10 cellular contexts compared by ENCODE assay signal in the genomic region with DNA sequence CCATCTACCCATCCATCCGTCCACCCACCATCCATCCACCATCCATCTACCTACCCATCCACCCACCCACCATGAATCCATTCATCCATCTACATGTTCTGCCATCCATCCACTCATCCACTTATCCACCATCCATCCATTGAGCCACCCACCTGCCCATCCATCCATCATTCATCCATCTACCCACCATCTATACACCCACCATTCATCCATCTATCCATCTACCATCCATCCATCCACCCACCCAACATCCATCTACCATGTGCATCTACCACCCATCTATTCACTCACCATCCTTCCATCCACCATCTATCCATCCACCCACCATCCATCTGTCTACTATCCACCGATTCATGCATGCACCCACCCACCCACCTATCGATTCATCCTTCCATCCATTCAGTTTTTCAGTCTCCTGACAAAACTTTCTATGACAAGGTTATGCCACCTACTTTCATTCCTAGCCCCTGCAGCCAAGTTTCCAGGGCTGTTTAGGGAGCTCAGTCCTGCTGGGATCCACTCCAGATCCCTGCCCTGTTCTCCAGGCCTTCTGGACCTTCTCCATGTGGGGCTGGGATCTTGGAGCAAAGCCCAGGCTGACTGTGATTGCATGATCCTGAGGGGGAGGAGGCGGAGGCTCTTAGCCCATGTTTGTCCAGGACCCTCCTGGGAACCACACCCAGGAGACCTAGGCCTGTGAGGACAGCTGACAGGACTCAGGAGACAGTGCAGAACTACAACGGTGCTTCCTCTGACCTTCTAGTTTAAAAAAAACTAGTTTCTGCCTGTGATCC. TPM values are rescaled to one million over a fixed set of nuclear protein-coding genes. Genes with fewer than 3 reads are reported as not detected.
DNase-seq lines count a peak whose midpoint lies in the region; ATAC-seq, FAIRE-seq and TF ChIP-seq lines count a peak whose summit lies in the region.
"Had no signal": no experiment of that assay in that cellular context is flagged by ENCODE, and none has a peak within 500 bp of the region (broad histone marks: within the 10 kb centered on the region; RNA-seq: fewer than 3 reads in every experiment).

No MANE protein-coding gene starts in this region.

- no TSS peak for BruUV-seq in IMR-90 (replicated peaks; lab: Mats Ljungman, UMichigan)

- H4K8ac ChIP-seq in IMR-90 (ENCODE audit: low read depth in 2 of 2, low read length in 2 of 2): no peak overlapping the region

- POLR2A ChIA-PET in IMR-90 (lab: Charles Lee; ENCODE audit: unreplicated experiment): no interaction called here

- WGBS in IMR-90 (ENCODE audit: extremely low coverage in 2 of 2, insufficient read length in 1 of 2), 2 experiments: 79 to 100% methylated on average over 1 to 3 of the region's 5 CpGs
- WGBS in sigmoid colon, 2 donors: 59 to 78% methylated on average over 5 of the region's 5 CpGs

- H3K4ac ChIP-seq in IMR-90 (ENCODE audit: low read depth, low read length): no peak overlapping the region

- dilution Hi-C loops in IMR-90 (cut with HindIII; ENCODE audit: low sequenced_read_pairs, unreplicated experiment): no loop called here
- dilution Hi-C loops in keratinocyte (cut with MboI; ENCODE audit: extremely low pct_ligation_motif_present, low sequenced_read_pairs): no loop called here

- no peak overlapping the region for H3K23ac ChIP-seq in IMR-90 (ENCODE audit: low read depth, low read length)

- no peaks in the 10 kb centered on the region for H3K79me1 ChIP-seq in IMR-90 (ENCODE audit: low read depth in 1 of 2, low read length in 2 of 2)

- H3K56ac ChIP-seq in IMR-90 (ENCODE audit: extremely low read depth, insufficient read depth, low read length): no peak overlapping the region

- no peak overlapping the region for H3K18ac ChIP-seq in IMR-90 (ENCODE audit: low read depth, low read length)

- peaks cover 32% of the 10 kb centered on the region for H3K4me1 Mint-ChIP-seq in mesothelial cell of epicardium

- H3K79me2 ChIP-seq in keratinocyte (ENCODE audit: control insufficient read depth, insufficient read depth, low read length): no peaks in the 10 kb centered on the region

- no peak overlapping the region for H3K27ac Mint-ChIP-seq in mesothelial cell of epicardium

- H2BK5ac ChIP-seq in IMR-90 (ENCODE audit: low read depth, low read length, poor library complexity, severe bottlenecking): peak overlapping the region; percentile 17

- H3K9me3 Mint-ChIP-seq in mesothelial cell of epicardium: peaks cover 5% of the 10 kb centered on the region

- H3K4me2 ChIP-seq in IMR-90 (ENCODE audit: low read depth, low read length) (no peak overlapping the region), keratinocyte (ENCODE audit: control insufficient read depth, extremely low read depth, insufficient read depth, low read depth, low read length) (peak overlapping the region; percentile 68)

- no peak overlapping the region for H2BK15ac ChIP-seq in IMR-90 (ENCODE audit: low read depth, low read length)

- DNase-seq in IMR-90 (peak; percentile 19), keratinocyte (ENCODE audit: low read depth, low spot score) (no peak), sigmoid colon (peak; percentile 95), mesothelial cell of epicardium (ENCODE audit: low spot score in 2 of 2, unreplicated experiment in 2 of 2) (no peak), NCI-H1417 (lab: John Stamatoyannopoulos, UW) (no peak)
- DNase-seq: NCI-H82, retina had no signal

- H2AK5ac ChIP-seq in IMR-90 (ENCODE audit: low read depth, low read length): no peak overlapping the region

- no peak for TF ChIP-seq POLR2A in IMR-90 (IDR thresholded peaks at IDR 0.05; ENCODE audit: low read depth, low read length)
- no peak for TF ChIP-seq POLR2A in sigmoid colon (IDR thresholded peaks at IDR 0.05)

- no peak for TF ChIP-seq RAD21 in IMR-90 (IDR thresholded peaks at IDR 0.05; ENCODE audit: low read length)

- H3K27me3 Mint-ChIP-seq in mesothelial cell of epicardium (ENCODE audit: low read depth): no peaks in the 10 kb centered on the region

- H3K27ac ChIP-seq in IMR-90 (ENCODE audit: insufficient read depth, low read length): no peak overlapping the region
- peak overlapping the region; percentile 62 for H3K27ac ChIP-seq in duodenal mucosa (ENCODE audit: low read depth, low read length)
- no peak overlapping the region for H3K27ac ChIP-seq in keratinocyte (ENCODE audit: control insufficient read depth, insufficient read depth, low read length)
- H3K27ac ChIP-seq in sigmoid colon: peak overlapping the region in 3 of 4 donors; percentile 76 to 78 (median 77)

- no peak overlapping the region for H2AK9ac ChIP-seq in IMR-90 (replicated peaks; ENCODE audit: low read depth, low read length, poor library complexity)

- H2BK20ac ChIP-seq in IMR-90 (ENCODE audit: low read depth, low read length): no peak overlapping the region

- CTCF ChIA-PET in IMR-90 (lab: Yijun Ruan, JAX): interaction anchor here (0.5 kb wide), 1 partner anchor 61 kb away, joined by 3 read pairs; no protein-coding TSS in a partner anchor

- H3K9ac ChIP-seq in IMR-90 (ENCODE audit: low read depth, low read length) (no peak overlapping the region), duodenal mucosa (ENCODE audit: low read depth in 1 of 2, low read length in 2 of 2) (peak overlapping the region; percentile 35 to 54), keratinocyte (ENCODE audit: control insufficient read depth, extremely low read depth, insufficient read depth, low read length) (no peak overlapping the region)

- intact Hi-C loops in IMR-90 (cut with micrococcal nuclease) (no loop called here), sigmoid colon (cut with DNase I) (loop anchor here (2.0 kb wide), 2 partner anchors 27 to 49 kb away; a partner anchor contains a TSS)

- no peak for FAIRE-seq in keratinocyte (lab: Jason Lieb, UNC)

- H2AFZ ChIP-seq in IMR-90 (replicated peaks; ENCODE audit: low read length, poor library complexity) (no peak overlapping the region), keratinocyte (ENCODE audit: control insufficient read depth, low read length) (no peak overlapping the region)

- TF ChIP-seq CTCF in IMR-90 (conservative IDR thresholded peaks at IDR 0.05; ENCODE audit: low read depth, low read length): no peak
- TF ChIP-seq CTCF in keratinocyte (optimal IDR thresholded peaks at IDR 0.05 in 1 of 3, IDR thresholded peaks at IDR 0.05 in 1 of 3, conservative IDR thresholded peaks at IDR 0.05 in 1 of 3; ENCODE audit: extremely low read depth in 1 of 3, insufficient read depth in 2 of 3, low read length in 3 of 3): no peak
- no peak for TF ChIP-seq CTCF in sigmoid colon (IDR thresholded peaks at IDR 0.05)
- TF ChIP-seq CTCF in mesothelial cell of epicardium (IDR thresholded peaks at IDR 0.05; ENCODE audit: unreplicated experiment): no peak

- peaks cover 3% of the 10 kb centered on the region; the same call in 1 of the 2 replicates for H3K27me3 ChIP-seq in IMR-90 (ENCODE audit: control insufficient read depth, insufficient read depth, low read length)
- no peaks in the 10 kb centered on the region for H3K27me3 ChIP-seq in duodenal mucosa (ENCODE audit: control insufficient read depth in 1 of 2, insufficient read depth in 2 of 2, low read length in 2 of 2)
- H3K27me3 ChIP-seq in keratinocyte (ENCODE audit: control insufficient read depth, extremely low read depth, insufficient read depth, low read length): peaks cover 2% of the 10 kb centered on the region
- H3K27me3 ChIP-seq in sigmoid colon: no peaks in the 10 kb centered on the region

- no peak overlapping the region for H3K4me3 Mint-ChIP-seq in mesothelial cell of epicardium

- peak in 1 of 4 donors; percentile 63 for TF ChIP-seq EP300 in sigmoid colon (IDR thresholded peaks at IDR 0.05)

- H3K9me3 ChIP-seq in IMR-90 (ENCODE audit: control insufficient read depth, insufficient read depth, low read length): no peaks in the 10 kb centered on the region
- H3K9me3 ChIP-seq in duodenal mucosa (ENCODE audit: control insufficient read depth in 1 of 2, low read length in 2 of 2): no peaks in the 10 kb centered on the region
- no peaks in the 10 kb centered on the region for H3K9me3 ChIP-seq in keratinocyte (ENCODE audit: control insufficient read depth, low read depth, low read length)
- no peaks in the 10 kb centered on the region for H3K9me3 ChIP-seq in sigmoid colon

- H3K36me3 ChIP-seq in IMR-90 (ENCODE audit: control insufficient read depth, insufficient read depth, low read length): no peaks in the 10 kb centered on the region
- peaks cover 0 to 3% of the 10 kb centered on the region in 2 donors for H3K36me3 ChIP-seq in duodenal mucosa (ENCODE audit: control insufficient read depth in 1 of 2, insufficient read depth in 2 of 2, low read length in 2 of 2)
- H3K36me3 ChIP-seq in keratinocyte (ENCODE audit: control insufficient read depth in 2 of 2, extremely low read depth in 1 of 2, insufficient read depth in 2 of 2, low read length in 2 of 2): no peaks in the 10 kb centered on the region
- no peaks in the 10 kb centered on the region for H3K36me3 ChIP-seq in sigmoid colon

- H4K20me1 ChIP-seq in IMR-90 (ENCODE audit: insufficient read depth, low read length): no peaks in the 10 kb centered on the region
- H4K20me1 ChIP-seq in keratinocyte (ENCODE audit: control insufficient read depth, extremely low read depth, insufficient read depth, low read length): peaks cover 2% of the 10 kb centered on the region

- H3K4me1 ChIP-seq in IMR-90 (ENCODE audit: control insufficient read depth, insufficient read depth, low read length): no peaks in the 10 kb centered on the region
- peaks cover 20 to 26% of the 10 kb centered on the region in 2 donors for H3K4me1 ChIP-seq in duodenal mucosa (ENCODE audit: control insufficient read depth in 1 of 2, insufficient read depth in 2 of 2, low read length in 2 of 2)
- H3K4me1 ChIP-seq in keratinocyte (ENCODE audit: control insufficient read depth, extremely low read depth, insufficient read depth, low read length): peaks cover 11% of the 10 kb centered on the region
- H3K4me1 ChIP-seq in sigmoid colon: peaks cover 0 to 46% (median 35%) of the 10 kb centered on the region in 4 donors

- no peaks in the 10 kb centered on the region for H3K9me1 ChIP-seq in IMR-90 (ENCODE audit: insufficient read depth, low read length)
- H3K9me1 ChIP-seq in keratinocyte (ENCODE audit: control insufficient read depth, extremely low read depth, insufficient read depth, low read length): peaks cover 6% of the 10 kb centered on the region

- no peak overlapping the region for H4K91ac ChIP-seq in IMR-90 (ENCODE audit: insufficient read depth, low read depth, low read length)

- H4K5ac ChIP-seq in IMR-90 (ENCODE audit: low read depth, low read length): no peak overlapping the region

- no peak overlapping the region for H2BK120ac ChIP-seq in IMR-90 (ENCODE audit: low read depth, low read length)

- H3K4me3 ChIP-seq in IMR-90 (ENCODE audit: insufficient read depth, low read depth, low read length): no peak overlapping the region
- peak overlapping the region in 1 of 2 donors; percentile 26 for H3K4me3 ChIP-seq in duodenal mucosa (ENCODE audit: low read depth in 1 of 2, low read length in 2 of 2)
- no peak overlapping the region for H3K4me3 ChIP-seq in keratinocyte (ENCODE audit: control insufficient read depth in 2 of 3, extremely low read depth in 1 of 3, insufficient read depth in 2 of 3, low read depth in 1 of 3, low read length in 3 of 3)
- no peak overlapping the region for H3K4me3 ChIP-seq in sigmoid colon

- ATAC-seq in IMR-90 (ENCODE audit: low read depth) (0 out of 2 replicates have a peak, but pooled peaks have one; percentile 14), HG02678 (IDR thresholded peaks at IDR 0.05; ENCODE audit: unreplicated experiment) (no peak), GM21367 (IDR thresholded peaks at IDR 0.05; ENCODE audit: unreplicated experiment) (no peak)

- H3K36me3 Mint-ChIP-seq in mesothelial cell of epicardium: no peaks in the 10 kb centered on the region

- in situ Hi-C loops in IMR-90 (cut with MboI; ENCODE audit: low sequenced_read_pairs): no loop called here

- H3K14ac ChIP-seq in IMR-90 (replicated peaks; ENCODE audit: low read depth, low read length): no peak overlapping the region

RNA-seq across cellular contexts. Expression of a gene that starts 27.4 kb away (rescaled TPM):
- total RNA-seq in IMR-90 (2012; rRNA removed): not detected in 2 replicates
- not detected in 2 replicates for polyA plus RNA-seq in IMR-90 (2012; rRNA removed)
- not detected in 2 replicates for polyA plus RNA-seq in IMR-90 (2012; cell fraction: cytosol; rRNA removed)
- not detected in 2 replicates for polyA plus RNA-seq in IMR-90 (2012; cell fraction: nucleus; rRNA removed; ENCODE audit: low replicate concordance)
- polyA plus RNA-seq in keratinocyte: 0.04 to 0.08 TPM (median 0.07 TPM) in 3 replicates
- polyA plus RNA-seq in keratinocyte (2011; ENCODE audit: low read depth): not detected
- polyA plus RNA-seq in keratinocyte (2011; cell fraction: cytosol; rRNA removed): not detected in 2 replicates
- not detected in 2 replicates for polyA plus RNA-seq in keratinocyte (2011; cell fraction: nucleus; rRNA removed)
- not detected in 2 replicates for polyA plus RNA-seq in keratinocyte (2012; ENCODE audit: low replicate concordance)
- polyA minus RNA-seq in keratinocyte: not detected in 3 replicates
- polyA minus RNA-seq in keratinocyte (2011; cell fraction: cytosol; rRNA and poly(A)+ RNA removed): not detected
- polyA minus RNA-seq in keratinocyte (2011; cell fraction: nucleus; rRNA and poly(A)+ RNA removed): not detected in 2 replicates
- 1 to 10 TPM in 2 of 4 donors, under 1 TPM in 1, not detected in 1; 0.83 to 3.1 (median 2.1) TPM for total RNA-seq in sigmoid colon
- polyA plus RNA-seq in sigmoid colon: 1 to 10 TPM; 2.8 to 6.2 (median 4.2) TPM
- total RNA-seq in mesothelial cell of epicardium: not detected in 3 replicates

RNA-seq across cellular contexts. Expression of a gene that starts 48.9 kb away (rescaled TPM):
- 5.7 and 9.2 TPM in 2 replicates for total RNA-seq in IMR-90 (2012; rRNA removed)
- 1.0 and 1.1 TPM in 2 replicates for polyA plus RNA-seq in IMR-90 (2012; rRNA removed)
- polyA plus RNA-seq in IMR-90 (2012; cell fraction: cytosol; rRNA removed): 0.35 and 0.37 TPM in 2 replicates
- polyA plus RNA-seq in IMR-90 (2012; cell fraction: nucleus; rRNA removed; ENCODE audit: low replicate concordance): 1.0 and 1.9 TPM in 2 replicates
- 5.3 to 6.5 TPM (median 5.8 TPM) in 3 replicates for polyA plus RNA-seq in keratinocyte
- 14.7 TPM for polyA plus RNA-seq in keratinocyte (2011; ENCODE audit: low read depth)
- polyA plus RNA-seq in keratinocyte (2011; cell fraction: cytosol; rRNA removed): 3.8 and 4.4 TPM in 2 replicates
- polyA plus RNA-seq in keratinocyte (2011; cell fraction: nucleus; rRNA removed): 11.0 and 12.7 TPM in 2 replicates
- 3.2 and 11.1 TPM in 2 replicates for polyA plus RNA-seq in keratinocyte (2012; ENCODE audit: low replicate concordance)
- polyA minus RNA-seq in keratinocyte: 11.7 to 25.4 TPM (median 18.6 TPM) in 3 replicates
- 14.0 TPM for polyA minus RNA-seq in keratinocyte (2011; cell fraction: cytosol; rRNA and poly(A)+ RNA removed)
- polyA minus RNA-seq in keratinocyte (2011; cell fraction: nucleus; rRNA and poly(A)+ RNA removed): 23.0 and 42.6 TPM in 2 replicates
- 10 to 100 TPM in 3 of 4 donors, 1 to 10 TPM in 1; 9.1 to 14.7 (median 13.4) TPM for total RNA-seq in sigmoid colon
- polyA plus RNA-seq in sigmoid colon: 1 to 10 TPM; 1.2 to 2.8 (median 2.5) TPM
- total RNA-seq in mesothelial cell of epicardium: 13.9 to 15.6 TPM (median 14.2 TPM) in 3 replicates

Comparison
In these comparisons a context has a peak if more than half of its experiments do, and no peak if none do; other contexts are left out.
1. DNase-seq: peak in IMR-90 (single experiment) and sigmoid colon (single experiment); none in keratinocyte (single experiment), mesothelial cell of epicardium (0 of 2) and NCI-H1417 (0 of 3).
2. H3K27ac ChIP-seq: peak in duodenal mucosa (single experiment) and sigmoid colon (3 of 4); none in IMR-90 (single experiment) and keratinocyte (single experiment).
3. H3K9ac ChIP-seq: peak in duodenal mucosa (2 of 2); none in IMR-90 (single experiment) and keratinocyte (single experiment).